In the genomic region with DNA sequence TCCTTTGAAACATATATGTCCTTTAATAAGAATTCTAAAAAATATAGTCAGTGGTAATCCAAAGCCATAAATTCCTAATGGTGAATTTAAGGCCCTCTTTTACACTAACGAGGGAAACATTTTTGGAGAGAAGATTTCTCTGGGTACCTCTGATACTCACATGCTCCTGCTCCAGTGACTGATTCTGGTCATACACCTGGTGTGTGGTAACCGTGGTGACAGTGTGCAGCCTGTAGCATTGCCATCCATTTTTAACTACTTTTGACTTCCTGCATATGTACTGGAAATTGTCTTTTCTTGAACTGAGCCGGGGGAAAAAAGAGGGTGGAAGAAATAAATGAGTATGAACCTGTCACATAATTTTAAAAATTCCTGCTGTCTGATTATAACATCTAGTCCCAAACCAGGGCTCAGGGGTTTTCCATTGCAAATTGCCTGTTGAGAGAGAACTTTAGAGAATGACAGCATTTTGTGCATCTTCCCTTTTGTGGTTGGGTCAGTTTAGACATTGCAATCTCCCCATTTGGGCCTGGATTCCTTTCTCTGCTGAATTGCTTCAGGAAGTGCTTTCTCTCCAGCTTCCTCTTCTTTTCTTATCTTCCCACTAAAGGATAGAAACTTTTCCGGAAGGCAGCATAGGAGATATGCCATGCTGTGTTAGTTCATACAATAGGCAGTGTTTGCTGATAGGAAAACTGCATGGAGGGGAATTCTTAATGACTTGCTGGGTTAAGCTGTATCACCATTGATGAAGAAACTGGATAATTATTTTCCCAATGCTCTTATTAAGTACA, we compare ENCODE assay signal across 12 cellular contexts.
A peak's percentile ranks its signal among the peaks of the same experiment; 100 is the strongest.
DNase-seq lines count a peak whose midpoint lies in the region; ATAC-seq and TF ChIP-seq lines count a peak whose summit lies in the region.
"Had no signal": no experiment of that assay in that cellular context is flagged by ENCODE, and none has a peak within 500 bp of the region (broad histone marks: within the 10 kb centered on the region; RNA-seq: fewer than 3 reads in every experiment).

No MANE protein-coding gene starts in this region.

- no peak for TF ChIP-seq RAD21 in SK-N-SH (IDR thresholded peaks at IDR 0.05; ENCODE audit: low read length)

- H3K4me1 ChIP-seq in aorta (ENCODE audit: control insufficient read depth in 1 of 2, insufficient read depth in 2 of 2, low read length in 2 of 2): no peaks in the 10 kb centered on the region
- no peaks in the 10 kb centered on the region for H3K4me1 ChIP-seq in stomach
- H3K4me1 ChIP-seq in SK-N-SH (ENCODE audit: control insufficient read depth in 1 of 2, insufficient read depth in 2 of 2, low read depth in 1 of 2, low read length in 1 of 2): no peaks in the 10 kb centered on the region
- H3K4me1 ChIP-seq: testis had no signal

- no peaks in the 10 kb centered on the region for H3K9me3 ChIP-seq in aorta (ENCODE audit: control insufficient read depth, low read length)
- H3K9me3 ChIP-seq in stomach: no peaks in the 10 kb centered on the region
- no peaks in the 10 kb centered on the region for H3K9me3 ChIP-seq in SK-N-SH
- H3K9me3 ChIP-seq: testis had no signal

- H3K36me3 ChIP-seq in aorta (ENCODE audit: control insufficient read depth in 1 of 2, insufficient read depth in 2 of 2, low read length in 1 of 2) (no peaks in the 10 kb centered on the region), stomach (no peaks in the 10 kb centered on the region), SK-N-SH (replicated peaks in 1 of 2; ENCODE audit: control insufficient read depth in 1 of 2, insufficient read depth in 2 of 2, low read length in 1 of 2) (no peaks in the 10 kb centered on the region)

- no peaks in the 10 kb centered on the region for H3K9me2 ChIP-seq in SK-N-SH

- intact Hi-C loops in dorsolateral prefrontal cortex (cut with DNase I) (no loop called here), aorta (cut with DNase I) (no loop called here), stomach (cut with DNase I; ENCODE audit: low total_unique reads) (no loop called here)

- H3K27me3 ChIP-seq in dorsolateral prefrontal cortex (no peaks in the 10 kb centered on the region), aorta (ENCODE audit: control insufficient read depth in 1 of 2, insufficient read depth in 2 of 2, low read length in 1 of 2) (no peaks in the 10 kb centered on the region), stomach (no peaks in the 10 kb centered on the region), SK-N-SH (ENCODE audit: insufficient read depth) (no peaks in the 10 kb centered on the region)
- H3K27me3 ChIP-seq: testis had no signal

- CTCF ChIA-PET in SK-N-SH (lab: Yijun Ruan, JAX): interaction anchor here (1.2 to 1.3 kb wide), 2 partner anchors 9 to 46 kb away, joined by 4 to 5 read pairs; no protein-coding TSS in a partner anchor

- no peak overlapping the region for H2AFZ ChIP-seq in SK-N-SH (ENCODE audit: low read depth)

- H3K27ac ChIP-seq in dorsolateral prefrontal cortex (peak overlapping the region in 48 of 59 donors; percentile 6 to 79 (median 49)), aorta (ENCODE audit: low read depth in 1 of 2, low read length in 2 of 2) (no peak overlapping the region), stomach (no peak overlapping the region), SK-N-SH (ENCODE audit: low read depth in 2 of 2, low read length in 1 of 2) (no peak overlapping the region)
- H3K27ac ChIP-seq: testis had no signal

- TF ChIP-seq POLR2A in stomach (IDR thresholded peaks at IDR 0.05): no peak

- ATAC-seq in GM18868 (IDR thresholded peaks at IDR 0.05; ENCODE audit: unreplicated experiment) (peak; percentile 91), GM21723 (IDR thresholded peaks at IDR 0.05; ENCODE audit: unreplicated experiment) (peak; percentile 89), HG03342 (IDR thresholded peaks at IDR 0.05; ENCODE audit: unreplicated experiment) (peak; percentile 92), aorta (ENCODE audit: low FRiP score) (no peak)
- ATAC-seq: activated CD8-positive, alpha-beta T cell treated with anti-CD3 and anti-CD28 coated beads for 36 hours had no signal

- TF ChIP-seq EP300 in stomach (IDR thresholded peaks at IDR 0.05) (no peak), SK-N-SH (IDR thresholded peaks at IDR 0.05; ENCODE audit: borderline replicate concordance in 1 of 2, low read depth in 1 of 2, low read length in 1 of 2) (no peak)

- 76% methylated on average over 4 of the region's 4 CpGs for WGBS in aorta, 2 donors
- 64 to 78% (median 72%) methylated on average over 4 of the region's 4 CpGs for WGBS in stomach, 5 donors
- 28% methylated on average over 4 of the region's 4 CpGs for WGBS in SK-N-SH (ENCODE audit: low lambda C conversion rate)

- TF ChIP-seq CTCF in dorsolateral prefrontal cortex (IDR thresholded peaks at IDR 0.05 in 54 of 56, conservative IDR thresholded peaks at IDR 0.05 in 2 of 56; ENCODE audit: low read depth in 1 of 56, partially characterized antibody in 56 of 56) (no peak), stomach (IDR thresholded peaks at IDR 0.05) (no peak), SK-N-SH (IDR thresholded peaks at IDR 0.05) (no peak)

- no peak overlapping the region for H3K9ac ChIP-seq in SK-N-SH

- H3K79me2 ChIP-seq in SK-N-SH (ENCODE audit: insufficient read depth): no peaks in the 10 kb centered on the region

- POLR2A ChIA-PET in SK-N-SH (lab: Yijun Ruan, JAX): no interaction called here

- 0 out of 2 replicates have a peak, but pooled peaks cover 3% of the 10 kb centered on the region for H4K20me1 ChIP-seq in SK-N-SH (ENCODE audit: insufficient read depth)

- no peak for DNase-seq in dorsolateral prefrontal cortex
- DNase-seq in aorta: no peak
- DNase-seq in stomach: no peak
- DNase-seq in stimulated activated CD8-positive, alpha-beta memory T cell treated with anti-CD3 and anti-CD28 coated beads, Interleukin-4, amount 100 ng/mL, for 48 hours: no peak
- DNase-seq in SK-N-SH: no peak
- DNase-seq: activated CD8-positive, alpha-beta T cell treated with anti-CD3 and anti-CD28 coated beads for 36 hours; CD8-positive, alpha-beta memory T cell; NCI-H524 treated with DMSO at 0.1 percent for 48 hours; testis had no signal

- no peak overlapping the region for H3K4me3 ChIP-seq in dorsolateral prefrontal cortex
- no peak overlapping the region for H3K4me3 ChIP-seq in aorta (ENCODE audit: low read length in 2 of 2)
- no peak overlapping the region for H3K4me3 ChIP-seq in stomach
- no peak overlapping the region for H3K4me3 ChIP-seq in SK-N-SH (ENCODE audit: low read depth in 2 of 2, low read length in 1 of 2)
- H3K4me3 ChIP-seq: testis had no signal

- H3F3A ChIP-seq in SK-N-SH (replicated peaks; ENCODE audit: insufficient read depth): no peaks in the 10 kb centered on the region

- H3K4me2 ChIP-seq in SK-N-SH: no peak overlapping the region

TF ChIP-seq in SK-N-SH, 30 proteins besides CTCF, POLR2A, EP300 and RAD21:
- TF ChIP-seq NFIC (IDR thresholded peaks at IDR 0.05; ENCODE audit: borderline replicate concordance) (no peak), FOXJ3 (CRISPR knock-in tag; IDR thresholded peaks at IDR 0.05) (no peak), SIN3A (IDR thresholded peaks at IDR 0.05; ENCODE audit: borderline replicate concordance, low read depth, low read length) (no peak), JUND (IDR thresholded peaks at IDR 0.05) (no peak), EZH2phosphoT487 (IDR thresholded peaks at IDR 0.05; ENCODE audit: borderline replicate concordance, low read depth) (no peak), MEF2A (IDR thresholded peaks at IDR 0.05; ENCODE audit: borderline replicate concordance, low read depth) (no peak), NRF1 (IDR thresholded peaks at IDR 0.05; ENCODE audit: low read depth, low read length) (no peak), GABPA (IDR thresholded peaks at IDR 0.05; ENCODE audit: low read depth) (no peak), ELF1 (IDR thresholded peaks at IDR 0.05) (no peak)
- TF ChIP-seq, protein P1, sequence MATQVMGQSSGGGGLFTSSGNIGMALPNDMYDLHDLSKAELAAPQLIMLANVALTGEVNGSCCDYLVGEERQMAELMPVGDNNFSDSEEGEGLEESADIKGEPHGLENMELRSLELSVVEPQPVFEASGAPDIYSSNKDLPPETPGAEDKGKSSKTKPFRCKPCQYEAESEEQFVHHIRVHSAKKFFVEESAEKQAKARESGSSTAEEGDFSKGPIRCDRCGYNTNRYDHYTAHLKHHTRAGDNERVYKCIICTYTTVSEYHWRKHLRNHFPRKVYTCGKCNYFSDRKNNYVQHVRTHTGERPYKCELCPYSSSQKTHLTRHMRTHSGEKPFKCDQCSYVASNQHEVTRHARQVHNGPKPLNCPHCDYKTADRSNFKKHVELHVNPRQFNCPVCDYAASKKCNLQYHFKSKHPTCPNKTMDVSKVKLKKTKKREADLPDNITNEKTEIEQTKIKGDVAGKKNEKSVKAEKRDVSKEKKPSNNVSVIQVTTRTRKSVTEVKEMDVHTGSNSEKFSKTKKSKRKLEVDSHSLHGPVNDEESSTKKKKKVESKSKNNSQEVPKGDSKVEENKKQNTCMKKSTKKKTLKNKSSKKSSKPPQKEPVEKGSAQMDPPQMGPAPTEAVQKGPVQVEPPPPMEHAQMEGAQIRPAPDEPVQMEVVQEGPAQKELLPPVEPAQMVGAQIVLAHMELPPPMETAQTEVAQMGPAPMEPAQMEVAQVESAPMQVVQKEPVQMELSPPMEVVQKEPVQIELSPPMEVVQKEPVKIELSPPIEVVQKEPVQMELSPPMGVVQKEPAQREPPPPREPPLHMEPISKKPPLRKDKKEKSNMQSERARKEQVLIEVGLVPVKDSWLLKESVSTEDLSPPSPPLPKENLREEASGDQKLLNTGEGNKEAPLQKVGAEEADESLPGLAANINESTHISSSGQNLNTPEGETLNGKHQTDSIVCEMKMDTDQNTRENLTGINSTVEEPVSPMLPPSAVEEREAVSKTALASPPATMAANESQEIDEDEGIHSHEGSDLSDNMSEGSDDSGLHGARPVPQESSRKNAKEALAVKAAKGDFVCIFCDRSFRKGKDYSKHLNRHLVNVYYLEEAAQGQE (IDR thresholded peaks at IDR 0.05; ENCODE audit: low read depth, low read length): no peak
- TF ChIP-seq, protein P2, sequence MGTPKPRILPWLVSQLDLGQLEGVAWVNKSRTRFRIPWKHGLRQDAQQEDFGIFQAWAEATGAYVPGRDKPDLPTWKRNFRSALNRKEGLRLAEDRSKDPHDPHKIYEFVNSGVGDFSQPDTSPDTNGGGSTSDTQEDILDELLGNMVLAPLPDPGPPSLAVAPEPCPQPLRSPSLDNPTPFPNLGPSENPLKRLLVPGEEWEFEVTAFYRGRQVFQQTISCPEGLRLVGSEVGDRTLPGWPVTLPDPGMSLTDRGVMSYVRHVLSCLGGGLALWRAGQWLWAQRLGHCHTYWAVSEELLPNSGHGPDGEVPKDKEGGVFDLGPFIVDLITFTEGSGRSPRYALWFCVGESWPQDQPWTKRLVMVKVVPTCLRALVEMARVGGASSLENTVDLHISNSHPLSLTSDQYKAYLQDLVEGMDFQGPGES (IDR thresholded peaks at IDR 0.05; ENCODE audit: low read depth, low read length): no peak
TF ChIP-seq in SK-N-SH: peak in this region for 0.

Comparison
In these comparisons a context has a peak if more than half of its experiments do, and no peak if none do; other contexts are left out.
1. H3K27ac ChIP-seq: peak in dorsolateral prefrontal cortex (48 of 59); none in aorta (0 of 2), stomach (0 of 5) and SK-N-SH (0 of 2).